Comparison of ENCODE assay signal across 1 cellular context in the genomic region with DNA sequence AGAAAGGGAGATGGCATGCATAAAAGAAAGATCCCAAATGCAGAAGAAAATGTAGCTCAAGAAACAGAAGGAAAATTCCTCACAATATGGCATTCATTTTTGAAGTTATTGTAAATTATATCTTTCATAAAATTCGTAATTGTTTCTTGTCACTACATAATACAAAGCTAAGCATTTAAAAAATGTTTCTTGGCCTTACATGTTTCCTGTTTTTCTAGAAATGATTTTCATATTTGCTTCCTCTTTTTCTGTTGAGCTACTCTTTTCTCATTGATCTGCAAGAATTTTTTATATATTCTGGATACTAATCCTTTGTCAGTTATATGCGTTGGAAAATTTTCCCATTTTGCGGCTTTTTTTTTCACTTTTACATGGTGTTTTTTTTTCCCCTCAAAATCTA.
TF ChIP-seq lines count a peak whose summit lies in the region.

No MANE protein-coding gene starts in this region.

TF ChIP-seq in K562, 482 proteins besides CTCF, POLR2A, EP300 and RAD21 (continued from another document):
- no peak for TF ChIP-seq NFXL1 (CRISPR knock-in tag; IDR thresholded peaks at IDR 0.05)
- TF ChIP-seq ZNF274 (IDR thresholded peaks at IDR 0.05; ENCODE audit: borderline replicate concordance, low read depth, low read length), result no peak
- TF ChIP-seq ZNF311 (CRISPR knock-in tag; IDR thresholded peaks at IDR 0.05), result no peak
- TF ChIP-seq, protein P1, sequence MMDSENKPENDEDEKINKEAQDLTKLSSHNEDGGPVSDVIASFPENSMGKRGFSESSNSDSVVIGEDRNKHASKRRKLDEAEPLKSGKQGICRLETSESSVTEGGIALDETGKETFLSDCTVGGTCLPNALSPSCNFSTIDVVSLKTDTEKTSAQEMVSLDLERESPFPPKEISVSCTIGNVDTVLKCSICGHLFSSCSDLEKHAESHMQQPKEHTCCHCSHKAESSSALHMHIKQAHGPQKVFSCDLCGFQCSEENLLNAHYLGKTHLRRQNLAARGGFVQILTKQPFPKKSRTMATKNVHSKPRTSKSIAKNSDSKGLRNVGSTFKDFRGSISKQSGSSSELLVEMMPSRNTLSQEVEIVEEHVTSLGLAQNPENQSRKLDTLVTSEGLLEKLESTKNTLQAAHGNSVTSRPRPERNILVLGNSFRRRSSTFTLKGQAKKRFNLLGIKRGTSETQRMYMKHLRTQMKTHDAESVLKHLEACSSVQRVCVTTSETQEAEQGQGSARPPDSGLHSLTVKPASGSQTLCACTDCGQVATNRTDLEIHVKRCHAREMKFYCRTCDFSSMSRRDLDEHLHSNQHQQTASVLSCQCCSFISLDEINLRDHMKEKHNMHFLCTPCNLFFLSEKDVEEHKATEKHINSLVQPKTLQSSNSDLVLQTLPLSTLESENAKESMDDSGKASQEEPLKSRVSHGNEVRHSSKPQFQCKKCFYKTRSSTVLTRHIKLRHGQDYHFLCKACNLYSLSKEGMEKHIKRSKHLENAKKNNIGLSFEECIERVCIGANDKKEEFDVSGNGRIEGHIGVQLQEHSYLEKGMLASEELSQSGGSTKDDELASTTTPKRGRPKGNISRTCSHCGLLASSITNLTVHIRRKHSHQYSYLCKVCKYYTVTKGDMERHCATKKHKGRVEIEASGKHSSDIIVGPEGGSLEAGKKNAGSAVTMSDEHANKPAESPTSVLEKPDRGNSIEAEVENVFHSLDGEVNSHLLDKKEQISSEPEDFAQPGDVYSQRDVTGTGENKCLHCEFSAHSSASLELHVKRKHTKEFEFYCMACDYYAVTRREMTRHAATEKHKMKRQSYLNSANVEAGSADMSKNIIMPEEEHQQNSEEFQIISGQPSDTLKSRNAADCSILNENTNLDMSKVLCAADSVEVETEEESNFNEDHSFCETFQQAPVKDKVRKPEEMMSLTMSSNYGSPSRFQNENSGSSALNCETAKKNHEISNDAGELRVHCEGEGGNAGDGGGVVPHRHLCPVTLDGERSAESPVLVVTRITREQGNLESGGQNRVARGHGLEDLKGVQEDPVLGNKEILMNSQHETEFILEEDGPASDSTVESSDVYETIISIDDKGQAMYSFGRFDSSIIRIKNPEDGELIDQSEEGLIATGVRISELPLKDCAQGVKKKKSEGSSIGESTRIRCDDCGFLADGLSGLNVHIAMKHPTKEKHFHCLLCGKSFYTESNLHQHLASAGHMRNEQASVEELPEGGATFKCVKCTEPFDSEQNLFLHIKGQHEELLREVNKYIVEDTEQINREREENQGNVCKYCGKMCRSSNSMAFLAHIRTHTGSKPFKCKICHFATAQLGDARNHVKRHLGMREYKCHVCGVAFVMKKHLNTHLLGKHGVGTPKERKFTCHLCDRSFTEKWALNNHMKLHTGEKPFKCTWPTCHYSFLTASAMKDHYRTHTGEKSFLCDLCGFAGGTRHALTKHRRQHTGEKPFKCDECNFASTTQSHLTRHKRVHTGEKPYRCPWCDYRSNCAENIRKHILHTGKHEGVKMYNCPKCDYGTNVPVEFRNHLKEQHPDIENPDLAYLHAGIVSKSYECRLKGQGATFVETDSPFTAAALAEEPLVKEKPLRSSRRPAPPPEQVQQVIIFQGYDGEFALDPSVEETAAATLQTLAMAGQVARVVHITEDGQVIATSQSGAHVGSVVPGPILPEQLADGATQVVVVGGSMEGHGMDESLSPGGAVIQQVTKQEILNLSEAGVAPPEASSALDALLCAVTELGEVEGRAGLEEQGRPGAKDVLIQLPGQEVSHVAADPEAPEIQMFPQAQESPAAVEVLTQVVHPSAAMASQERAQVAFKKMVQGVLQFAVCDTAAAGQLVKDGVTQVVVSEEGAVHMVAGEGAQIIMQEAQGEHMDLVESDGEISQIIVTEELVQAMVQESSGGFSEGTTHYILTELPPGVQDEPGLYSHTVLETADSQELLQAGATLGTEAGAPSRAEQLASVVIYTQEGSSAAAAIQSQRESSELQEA (IDR thresholded peaks at IDR 0.05; ENCODE audit: low read depth), result no peak
- TF ChIP-seq DIDO1 (tag; IDR thresholded peaks at IDR 0.05; ENCODE audit: low read depth), result no peak
- no peak for TF ChIP-seq CXXC5 (CRISPR knock-in tag; IDR thresholded peaks at IDR 0.05)
- TF ChIP-seq, protein P2, sequence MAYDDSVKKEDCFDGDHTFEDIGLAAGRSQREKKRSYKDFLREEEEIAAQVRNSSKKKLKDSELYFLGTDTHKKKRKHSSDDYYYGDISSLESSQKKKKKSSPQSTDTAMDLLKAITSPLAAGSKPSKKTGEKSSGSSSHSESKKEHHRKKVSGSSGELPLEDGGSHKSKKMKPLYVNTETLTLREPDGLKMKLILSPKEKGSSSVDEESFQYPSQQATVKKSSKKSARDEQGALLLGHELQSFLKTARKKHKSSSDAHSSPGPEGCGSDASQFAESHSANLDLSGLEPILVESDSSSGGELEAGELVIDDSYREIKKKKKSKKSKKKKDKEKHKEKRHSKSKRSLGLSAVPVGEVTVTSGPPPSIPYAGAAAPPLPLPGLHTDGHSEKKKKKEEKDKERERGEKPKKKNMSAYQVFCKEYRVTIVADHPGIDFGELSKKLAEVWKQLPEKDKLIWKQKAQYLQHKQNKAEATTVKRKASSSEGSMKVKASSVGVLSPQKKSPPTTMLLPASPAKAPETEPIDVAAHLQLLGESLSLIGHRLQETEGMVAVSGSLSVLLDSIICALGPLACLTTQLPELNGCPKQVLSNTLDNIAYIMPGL (CRISPR knock-in tag; IDR thresholded peaks at IDR 0.05), result no peak
- TF ChIP-seq KLF16 (IDR thresholded peaks at IDR 0.05), result no peak
- no peak for TF ChIP-seq ESRRA (IDR thresholded peaks at IDR 0.05; ENCODE audit: borderline replicate concordance, low read depth)
- no peak for TF ChIP-seq SOX6 (IDR thresholded peaks at IDR 0.05)
- TF ChIP-seq CBFA2T3 (IDR thresholded peaks at IDR 0.05), result no peak
- TF ChIP-seq NEUROD1 (IDR thresholded peaks at IDR 0.05; ENCODE audit: borderline replicate concordance, low read depth, low read length, partially characterized antibody), result no peak
- no peak for TF ChIP-seq TARDBP (IDR thresholded peaks at IDR 0.05)
TF ChIP-seq in K562: peak in this region for 0.
